In the genomic region with DNA sequence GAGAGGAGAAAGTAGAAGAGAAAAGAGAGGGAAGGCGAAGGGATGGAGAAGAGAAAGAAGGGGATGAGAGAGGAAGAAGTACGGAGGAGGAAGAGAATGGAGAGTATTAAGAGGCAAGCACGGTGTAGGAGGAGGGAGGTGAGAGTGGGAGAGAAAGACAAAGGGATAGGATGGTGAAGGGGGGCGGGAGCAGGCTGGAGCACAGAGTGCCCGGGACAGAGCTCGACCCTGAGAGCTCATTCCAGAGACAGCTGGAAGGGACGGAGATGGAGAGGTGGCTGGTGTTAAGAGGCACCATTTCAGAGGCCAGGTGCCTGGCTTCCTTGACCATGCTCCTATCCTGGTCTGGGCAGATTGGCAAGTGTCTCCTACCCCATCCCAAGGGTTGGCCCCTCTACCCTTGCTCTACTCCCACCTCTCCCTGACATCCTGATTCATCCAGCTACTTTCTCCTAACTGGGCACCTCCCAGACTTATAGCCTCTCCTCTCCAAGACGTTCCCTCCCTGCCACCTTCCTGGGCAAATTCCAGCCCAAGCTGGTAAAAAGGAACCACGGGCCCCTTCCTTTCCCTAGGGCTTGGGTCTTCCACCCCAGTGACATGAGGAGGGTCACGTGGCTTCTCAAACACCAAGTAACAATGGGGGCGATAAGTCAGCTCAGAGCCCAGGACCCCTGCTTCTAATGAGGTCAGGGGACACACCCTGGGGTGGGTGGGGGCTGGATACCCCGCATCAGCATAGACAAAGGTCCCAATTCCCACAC, we compare ENCODE assay signal across 1 cellular context.
TF ChIP-seq lines count a peak whose summit lies in the region.

No MANE protein-coding gene starts in this region.

TF ChIP-seq in HEK293, 187 proteins besides CTCF, POLR2A, EP300 and RAD21 (continued from another document):
- TF ChIP-seq, protein P1, sequence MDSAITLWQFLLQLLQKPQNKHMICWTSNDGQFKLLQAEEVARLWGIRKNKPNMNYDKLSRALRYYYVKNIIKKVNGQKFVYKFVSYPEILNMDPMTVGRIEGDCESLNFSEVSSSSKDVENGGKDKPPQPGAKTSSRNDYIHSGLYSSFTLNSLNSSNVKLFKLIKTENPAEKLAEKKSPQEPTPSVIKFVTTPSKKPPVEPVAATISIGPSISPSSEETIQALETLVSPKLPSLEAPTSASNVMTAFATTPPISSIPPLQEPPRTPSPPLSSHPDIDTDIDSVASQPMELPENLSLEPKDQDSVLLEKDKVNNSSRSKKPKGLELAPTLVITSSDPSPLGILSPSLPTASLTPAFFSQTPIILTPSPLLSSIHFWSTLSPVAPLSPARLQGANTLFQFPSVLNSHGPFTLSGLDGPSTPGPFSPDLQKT (IDR thresholded peaks at IDR 0.05; ENCODE audit: borderline replicate concordance, low read depth, low read length): no peak
- TF ChIP-seq PRDM1 (tag by site-specific recombination; IDR thresholded peaks at IDR 0.05): peak; percentile 100
- TF ChIP-seq PRDM10 (tag by site-specific recombination; IDR thresholded peaks at IDR 0.05): no peak
